In the genomic region with DNA sequence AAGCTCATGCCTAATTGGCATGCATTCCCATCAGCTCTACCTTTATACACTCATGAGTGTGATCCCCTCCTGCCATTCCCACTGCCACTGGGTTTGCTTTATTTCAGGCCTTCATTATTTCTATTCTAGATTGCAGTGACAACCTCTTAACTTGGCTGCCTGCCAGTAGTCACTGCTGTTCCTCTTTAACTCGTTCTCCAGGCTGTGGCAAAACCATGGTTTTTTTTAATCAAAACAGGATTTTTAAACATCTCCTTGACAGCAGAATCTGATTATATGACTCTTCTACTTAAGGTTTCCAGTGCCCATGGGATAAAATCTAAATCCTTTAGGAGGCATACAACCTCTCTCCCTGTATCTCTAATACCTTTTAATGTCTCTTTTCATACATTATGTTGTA, we compare ENCODE assay signal across 13 cellular contexts.
DNase-seq lines count a peak whose midpoint lies in the region; ATAC-seq, FAIRE-seq and TF ChIP-seq lines count a peak whose summit lies in the region.
"Had no signal": no experiment of that assay in that cellular context is flagged by ENCODE, and none has a peak within 500 bp of the region (broad histone marks: within the 10 kb centered on the region; RNA-seq: fewer than 3 reads in every experiment).

No MANE protein-coding gene starts in this region.

- H3K4me3 Mint-ChIP-seq in naive thymus-derived CD4-positive, alpha-beta T cell, result no peak overlapping the region

- H3K23ac ChIP-seq in H1 (ENCODE audit: insufficient read length), result no peak overlapping the region

- H3K9ac ChIP-seq in H1 (replicated peaks in 1 of 4; ENCODE audit: extremely low read depth in 1 of 4, low read depth in 3 of 4, low read length in 3 of 4), result no peak overlapping the region

- no peak overlapping the region for H3K4ac ChIP-seq in H1 (replicated peaks; ENCODE audit: insufficient read length, low read depth, low read length)

- no peak overlapping the region for H2BK120ac ChIP-seq in H1 (replicated peaks; ENCODE audit: low read depth, low read length)

- no peak overlapping the region for H4K91ac ChIP-seq in H1 (replicated peaks; ENCODE audit: insufficient read length, low read length)

- H4K8ac ChIP-seq in H1 (ENCODE audit: extremely low read depth, insufficient read depth, low read length), result no peak overlapping the region

- H3K9me3 ChIP-seq in heart left ventricle (no peaks in the 10 kb centered on the region), H1 (ENCODE audit: insufficient read depth in 2 of 2, low read depth in 1 of 2, low read length in 1 of 2) (no peaks in the 10 kb centered on the region), thyroid gland (no peaks in the 10 kb centered on the region)
- no peaks in the 10 kb centered on the region for H3K9me3 ChIP-seq in naive thymus-derived CD4-positive, alpha-beta T cell (ENCODE audit: control insufficient read depth in 2 of 3, low read length in 3 of 3)
- H3K9me3 ChIP-seq: gastrocnemius medialis had no signal

- H3K4me3 ChIP-seq in heart left ventricle, result no peak overlapping the region
- no peak overlapping the region for H3K4me3 ChIP-seq in H1 (ENCODE audit: extremely low read depth in 1 of 4, insufficient read depth in 2 of 4, low read depth in 3 of 4, low read length in 4 of 4)
- H3K4me3 ChIP-seq in thyroid gland (replicated peaks in 1 of 3), result no peak overlapping the region
- no peak overlapping the region for H3K4me3 ChIP-seq in naive thymus-derived CD4-positive, alpha-beta T cell (ENCODE audit: low read length)
- H3K4me3 ChIP-seq: gastrocnemius medialis had no signal

- H3K27me3 Mint-ChIP-seq in naive thymus-derived CD4-positive, alpha-beta T cell, result no peaks in the 10 kb centered on the region

- H3K18ac ChIP-seq in H1 (ENCODE audit: extremely low read depth, low read length), result no peak overlapping the region

- H3K4me1 Mint-ChIP-seq in naive thymus-derived CD4-positive, alpha-beta T cell, result no peaks in the 10 kb centered on the region

- no peak overlapping the region for H3K56ac ChIP-seq in H1 (replicated peaks; ENCODE audit: insufficient read length, low read depth, low read length)

- H2BK5ac ChIP-seq in H1 (ENCODE audit: low read depth, low read length), result no peak overlapping the region

- H3K4me1 ChIP-seq in heart left ventricle (peaks cover 0 to 4% (median 0%) of the 10 kb centered on the region in 12 donors), H1 (replicated peaks in 1 of 4; ENCODE audit: control insufficient read depth in 3 of 4, insufficient read depth in 4 of 4, low read length in 3 of 4) (no peaks in the 10 kb centered on the region), thyroid gland (no peaks in the 10 kb centered on the region)
- H3K4me1 ChIP-seq in naive thymus-derived CD4-positive, alpha-beta T cell (ENCODE audit: control insufficient read depth in 2 of 2, insufficient read depth in 2 of 2, low read length in 2 of 2), result no peaks in the 10 kb centered on the region
- H3K4me1 ChIP-seq: gastrocnemius medialis had no signal

- no peak for TF ChIP-seq EP300 in H1 (IDR thresholded peaks at IDR 0.05; ENCODE audit: borderline replicate concordance in 1 of 2, low read depth in 2 of 2, low read length in 2 of 2)

- intact Hi-C loops in heart left ventricle (cut with DNase I), result no loop called here
- intact Hi-C loops in cardiac septum (cut with DNase I), result no loop called here
- intact Hi-C loops in thyroid gland (cut with DNase I), result no loop called here
- intact Hi-C loops in naive thymus-derived CD4-positive, alpha-beta T cell (cut with micrococcal nuclease), result no loop called here

- no peak overlapping the region for H3K14ac ChIP-seq in H1 (ENCODE audit: insufficient read length)

- H3K27ac Mint-ChIP-seq in naive thymus-derived CD4-positive, alpha-beta T cell, result no peak overlapping the region

- no peak overlapping the region for H2BK15ac ChIP-seq in H1 (ENCODE audit: low read length)

- CTCF ChIA-PET in H1 (lab: Charles Lee; ENCODE audit: partially characterized antibody), result no interaction called here
- CTCF ChIA-PET in naive thymus-derived CD4-positive, alpha-beta T cell (lab: Charles Lee), result no interaction called here

- H3K36me3 ChIP-seq in heart left ventricle, result no peaks in the 10 kb centered on the region
- no peaks in the 10 kb centered on the region for H3K36me3 ChIP-seq in H1 (ENCODE audit: control insufficient read depth in 2 of 4, insufficient read depth in 4 of 4, low read length in 3 of 4)
- no peaks in the 10 kb centered on the region for H3K36me3 ChIP-seq in thyroid gland
- H3K36me3 ChIP-seq in naive thymus-derived CD4-positive, alpha-beta T cell (ENCODE audit: control insufficient read depth in 2 of 3, insufficient read depth in 3 of 3, low read length in 3 of 3), result no peaks in the 10 kb centered on the region
- H3K36me3 ChIP-seq: gastrocnemius medialis, WERI-Rb-1 had no signal

- no peaks in the 10 kb centered on the region for H3K79me1 ChIP-seq in H1 (ENCODE audit: low read depth, low read length)

- no peak overlapping the region for H3K27ac ChIP-seq in heart left ventricle
- no peak overlapping the region for H3K27ac ChIP-seq in H1 (ENCODE audit: low read depth, low read length)
- no peak overlapping the region for H3K27ac ChIP-seq in thyroid gland
- H3K27ac ChIP-seq in naive thymus-derived CD4-positive, alpha-beta T cell (ENCODE audit: low read depth, low read length), result no peak overlapping the region
- H3K27ac ChIP-seq: gastrocnemius medialis, WERI-Rb-1 had no signal

- no peak overlapping the region for H3K4me2 ChIP-seq in H1 (ENCODE audit: insufficient read depth in 1 of 2, low read depth in 2 of 2, low read length in 2 of 2)

- H2BK20ac ChIP-seq in H1 (ENCODE audit: low read length), result no peak overlapping the region

- peak overlapping the region; percentile 82; the same call in 1 of the 2 replicates for H2AFZ ChIP-seq in H1 (ENCODE audit: low read length)

- TF ChIP-seq RAD21 in H1 (IDR thresholded peaks at IDR 0.05 in 1 of 2, conservative IDR thresholded peaks at IDR 0.05 in 1 of 2; ENCODE audit: low read depth in 2 of 2, low read length in 2 of 2), result no peak

- no peaks in the 10 kb centered on the region for H3K23me2 ChIP-seq in H1 (ENCODE audit: low read depth, low read length)

- H2AK5ac ChIP-seq in H1 (ENCODE audit: low read depth, low read length), result no peak overlapping the region

- peaks cover 0 to 17% (median 4%) of the 10 kb centered on the region in 11 donors for H3K9me3 Mint-ChIP-seq in naive thymus-derived CD4-positive, alpha-beta T cell

- no peak overlapping the region for H2BK12ac ChIP-seq in H1 (ENCODE audit: low read depth, low read length)

- no peaks in the 10 kb centered on the region for H3K27me3 ChIP-seq in heart left ventricle
- H3K27me3 ChIP-seq in H1 (replicated peaks in 1 of 4; ENCODE audit: control insufficient read depth in 3 of 4, extremely low read depth in 1 of 4, insufficient read depth in 3 of 4, low read length in 3 of 4), result no peaks in the 10 kb centered on the region
- H3K27me3 ChIP-seq in thyroid gland, result no peaks in the 10 kb centered on the region
- no peaks in the 10 kb centered on the region for H3K27me3 ChIP-seq in naive thymus-derived CD4-positive, alpha-beta T cell (ENCODE audit: control insufficient read depth in 2 of 2, insufficient read depth in 2 of 2, low read length in 2 of 2)
- H3K27me3 ChIP-seq: gastrocnemius medialis had no signal

- WGBS in heart left ventricle, 4 donors, result 0% methylated on average over 1 of the region's 1 CpG
- 86% methylated on average over 1 of the region's 1 CpG; no CpG with 5 or more reads in 1 of the 2 experiments for WGBS in H1 (ENCODE audit: extremely low coverage in 1 of 2, insufficient coverage in 1 of 2, insufficient read length in 1 of 2, insufficient replicate concordance in 2 of 2, low coverage in 1 of 2, low lambda C conversion rate in 2 of 2, missing lambda C conversion rate in 1 of 2), 2 experiments
- 0% methylated on average over 1 of the region's 1 CpG for WGBS in thyroid gland, 2 donors

- no peak overlapping the region for H4K5ac ChIP-seq in H1 (ENCODE audit: insufficient read length, low read depth, low read length)

- no peak for FAIRE-seq in H1 (lab: Jason Lieb, UNC)

- POLR2A ChIA-PET in H1 (lab: Charles Lee; ENCODE audit: partially characterized antibody), result no interaction called here
- POLR2A ChIA-PET in naive thymus-derived CD4-positive, alpha-beta T cell (lab: Charles Lee), result no interaction called here

- TF ChIP-seq CTCF in heart left ventricle (IDR thresholded peaks at IDR 0.05) (no peak), H1 (IDR thresholded peaks at IDR 0.05; ENCODE audit: control extremely low read depth in 1 of 3, insufficient read depth in 1 of 3, low read depth in 1 of 3, low read length in 3 of 3) (no peak), thyroid gland (IDR thresholded peaks at IDR 0.05) (no peak)

- TF ChIP-seq POLR2A in heart left ventricle (IDR thresholded peaks at IDR 0.05), result no peak
- TF ChIP-seq POLR2A in H1 (IDR thresholded peaks at IDR 0.05; ENCODE audit: control extremely low read depth in 1 of 2, low read depth in 2 of 2, low read length in 2 of 2), result no peak
- no peak for TF ChIP-seq POLR2A in thyroid gland (IDR thresholded peaks at IDR 0.05)

- no peaks in the 10 kb centered on the region for H3K79me2 ChIP-seq in H1 (ENCODE audit: control insufficient read depth in 1 of 2, insufficient read depth in 2 of 2, low read length in 2 of 2)

- H3K36me3 Mint-ChIP-seq in naive thymus-derived CD4-positive, alpha-beta T cell, result no peaks in the 10 kb centered on the region

- ATAC-seq in heart left ventricle, result no peak
- ATAC-seq in GM19467 (IDR thresholded peaks at IDR 0.05; ENCODE audit: unreplicated experiment), result no peak
- no peak for ATAC-seq in GM19397 (IDR thresholded peaks at IDR 0.05; ENCODE audit: unreplicated experiment)
- no peak for ATAC-seq in naive thymus-derived CD4-positive, alpha-beta T cell
- ATAC-seq: gastrocnemius medialis had no signal

- peak in 3 of 5 donors; percentile 14 to 30 (median 22) for DNase-seq in heart left ventricle
- DNase-seq in cardiac septum (ENCODE audit: low spot score), result no peak
- peak; percentile 26 for DNase-seq in NCI-H82 treated with DMSO at 0.1 percent for 48 hours (lab: John Stamatoyannopoulos, UW; ENCODE audit: unreplicated experiment)
- DNase-seq in H1 (ENCODE audit: low read depth in 1 of 2, low spot score in 2 of 2), result no peak
- peak; percentile 15 to 21 for DNase-seq in thyroid gland
- DNase-seq in naive thymus-derived CD4-positive, alpha-beta T cell, result no peak
- DNase-seq: activated effector memory CD4-positive, alpha-beta T cell treated with anti-CD3 and anti-CD28 coated beads, Interleukin-2, amount 50 U/mL, for 16 hours; gastrocnemius medialis; islet precursor cell; Karpas-422; WERI-Rb-1 had no signal

- no peaks in the 10 kb centered on the region for H4K20me1 ChIP-seq in H1 (replicated peaks in 1 of 2; ENCODE audit: control insufficient read depth in 1 of 2, insufficient read depth in 2 of 2, low read length in 2 of 2)

TF ChIP-seq in H1, 55 proteins besides CTCF, POLR2A, EP300 and RAD21 (continues in another document):
- TF ChIP-seq GTF2F1 (IDR thresholded peaks at IDR 0.05; ENCODE audit: borderline replicate concordance, low read depth, low read length) (no peak), CEBPB (IDR thresholded peaks at IDR 0.05; ENCODE audit: low read depth, low read length) (no peak), BCL11A (IDR thresholded peaks at IDR 0.05; ENCODE audit: low read depth in 2 of 2, low read length in 2 of 2) (no peak), SAP30 (IDR thresholded peaks at IDR 0.05; ENCODE audit: insufficient read depth, insufficient replicate concordance, low read length) (no peak), ZNF274 (IDR thresholded peaks at IDR 0.05; ENCODE audit: borderline replicate concordance, extremely low read depth, low read length) (no peak)

Comparison
In these comparisons a context has a peak if more than half of its experiments do, and no peak if none do; other contexts are left out.
1. DNase-seq: peak in heart left ventricle (3 of 5), NCI-H82 treated with DMSO at 0.1 percent for 48 hours (single experiment) and thyroid gland (2 of 2); none in cardiac septum (single experiment), H1 (0 of 2) and naive thymus-derived CD4-positive, alpha-beta T cell (0 of 9).